Comparison of ENCODE assay signal across 17 cellular contexts in genomic region chr10:6115411-6115800, GRCh38. TPM values are rescaled to one million over a fixed set of nuclear protein-coding genes. Genes with fewer than 3 reads are reported as not detected.
A peak's percentile ranks its signal among the peaks of the same experiment; 100 is the strongest.
DNase-seq lines count a peak whose midpoint lies in the region; ATAC-seq and TF ChIP-seq lines count a peak whose summit lies in the region.
"Had no signal": no experiment of that assay in that cellular context is flagged by ENCODE, and none has a peak within 500 bp of the region (broad histone marks: within the 10 kb centered on the region; RNA-seq: fewer than 3 reads in every experiment).

No MANE protein-coding gene starts in this region.

- peak overlapping the region; percentile 22 for H3K27ac ChIP-seq in SJSA1
- peak overlapping the region in 3 of 4 donors; percentile 16 to 62 (median 40) for H3K27ac ChIP-seq in esophagus muscularis mucosa (replicated peaks in 1 of 4)
- H3K27ac ChIP-seq in gastrocnemius medialis = peak overlapping the region; percentile 78 to 83 (median 80)
- peak overlapping the region in 2 of 4 donors; percentile 57 to 64 for H3K27ac ChIP-seq in upper lobe of left lung
- H3K27ac ChIP-seq: BLaER1, pancreas had no signal

- 85% methylated on average over 4 of the region's 4 CpGs for whole genome bisulfite sequencing in esophagus muscularis mucosa
- WGBS in upper lobe of left lung, 2 donors = 83 to 89% methylated on average over 4 of the region's 4 CpGs

- TF ChIP-seq CTCF in esophagus muscularis mucosa (IDR thresholded peaks at IDR 0.05) (no peak), gastrocnemius medialis (IDR thresholded peaks at IDR 0.05 in 4 of 5, conservative IDR thresholded peaks at IDR 0.05 in 1 of 5) (no peak), upper lobe of left lung (IDR thresholded peaks at IDR 0.05) (no peak)

- H3K4me1 ChIP-seq in SJSA1 (replicated peaks) = peaks cover 14% of the 10 kb centered on the region
- H3K4me1 ChIP-seq in esophagus muscularis mucosa = peaks cover 0 to 27% (median 12%) of the 10 kb centered on the region in 4 donors
- H3K4me1 ChIP-seq in gastrocnemius medialis = peaks cover 51 to 54% of the 10 kb centered on the region in 2 donors
- H3K4me1 ChIP-seq in upper lobe of left lung = peaks cover 0 to 11% (median 9%) of the 10 kb centered on the region in 4 donors
- H3K4me1 ChIP-seq: pancreas had no signal

- H3K9me3 ChIP-seq in SJSA1 (replicated peaks) = no peaks in the 10 kb centered on the region
- H3K9me3 ChIP-seq in esophagus muscularis mucosa = no peaks in the 10 kb centered on the region
- H3K9me3 ChIP-seq in gastrocnemius medialis = no peaks in the 10 kb centered on the region
- H3K9me3 ChIP-seq in upper lobe of left lung = no peaks in the 10 kb centered on the region
- H3K9me3 ChIP-seq: BLaER1, esophagus squamous epithelium, pancreas had no signal

- peaks cover 60% of the 10 kb centered on the region for H3K36me3 ChIP-seq in SJSA1
- peaks cover 30 to 69% (median 57%) of the 10 kb centered on the region in 4 donors for H3K36me3 ChIP-seq in esophagus muscularis mucosa
- peaks cover 0 to 36% of the 10 kb centered on the region in 2 donors for H3K36me3 ChIP-seq in gastrocnemius medialis
- H3K36me3 ChIP-seq in upper lobe of left lung = peaks cover 36 to 66% (median 47%) of the 10 kb centered on the region in 4 donors

- peak; percentile 43 for DNase-seq in EL
- DNase-seq in SJSA1 (ENCODE audit: low read depth in 1 of 2, low spot score in 2 of 2) = no peak
- DNase-seq in esophagus muscularis mucosa (ENCODE audit: extremely low spot score) = no peak
- DNase-seq in gastrocnemius medialis = no peak
- DNase-seq in foreskin melanocyte = no peak
- DNase-seq in upper lobe of left lung = no peak
- no peak for DNase-seq in DMS153 treated with DMSO at 0.1 percent for 48 hours (lab: John Stamatoyannopoulos, UW; ENCODE audit: unreplicated experiment)
- DNase-seq in CD1c-positive myeloid dendritic cell (ENCODE audit: extremely low spot score) = no peak
- DNase-seq: activated CD8-positive, alpha-beta T cell treated with anti-CD3 and anti-CD28 coated beads, Interleukin-2, amount 10 ng/mL, durations not matched to agents 7 days and 5 days; aorta; esophagus squamous epithelium; left ventricle myocardium superior; MM.1S; NCI-H187; NCI-H510A treated with DMSO at 0.1 percent for 48 hours had no signal

- in situ Hi-C loops in gastrocnemius medialis (cut with MboI; ENCODE audit: low sequenced_read_pairs in 4 of 4) = no loop called here

- H3K27me3 ChIP-seq in SJSA1 (replicated peaks) (no peaks in the 10 kb centered on the region), esophagus muscularis mucosa (no peaks in the 10 kb centered on the region), gastrocnemius medialis (no peaks in the 10 kb centered on the region), upper lobe of left lung (no peaks in the 10 kb centered on the region)
- H3K27me3 ChIP-seq: BLaER1, esophagus squamous epithelium, pancreas had no signal

- ATAC-seq in gastrocnemius medialis (no peak), upper lobe of left lung (ENCODE audit: low FRiP score in 2 of 2) (no peak)
- ATAC-seq: activated CD8-positive, alpha-beta T cell treated with anti-CD3 and anti-CD28 coated beads, Interleukin-2, amount 10 ng/mL, durations not matched to agents 7 days and 5 days had no signal

- intact Hi-C loops in esophagus muscularis mucosa (cut with DNase I) (no loop called here), gastrocnemius medialis (cut with DNase I; ENCODE audit: low total_unique reads) (loop anchor here (2.0 kb wide), 1 partner anchor 25 kb away; no protein-coding TSS in a partner anchor)

- no peak overlapping the region for H3K4me3 ChIP-seq in SJSA1
- H3K4me3 ChIP-seq in esophagus muscularis mucosa = no peak overlapping the region
- H3K4me3 ChIP-seq in gastrocnemius medialis = no peak overlapping the region
- H3K4me3 ChIP-seq in upper lobe of left lung = no peak overlapping the region
- H3K4me3 ChIP-seq: BLaER1, esophagus squamous epithelium, pancreas had no signal

- TF ChIP-seq EP300 in esophagus muscularis mucosa (IDR thresholded peaks at IDR 0.05) (no peak), upper lobe of left lung (IDR thresholded peaks at IDR 0.05) (no peak)

- TF ChIP-seq POLR2A in esophagus muscularis mucosa (IDR thresholded peaks at IDR 0.05; ENCODE audit: low read depth) = no peak
- TF ChIP-seq POLR2A in gastrocnemius medialis (IDR thresholded peaks at IDR 0.05) = no peak
- no peak for TF ChIP-seq POLR2A in upper lobe of left lung (IDR thresholded peaks at IDR 0.05)

RNA-seq across cellular contexts. Expression of gene RBM17, which starts 26.6 kb away (rescaled TPM):
- 39.7 and 54.1 TPM in 2 replicates for total RNA-seq in SJSA1 (2014; rRNA removed; shearing (Covaris generic))
- total RNA-seq in esophagus muscularis mucosa (10 to 100 TPM; 48.5 to 72.9 (median 59.5) TPM), gastrocnemius medialis (10 to 100 TPM; 53.2 to 67.4 (median 60.1) TPM), upper lobe of left lung (100 to 1,000 TPM in 2 of 6 donors, 10 to 100 TPM in 4; 67.6 to 192 (median 84.8) TPM)

RNA-seq across cellular contexts. Expression of gene IL2RA, which starts 53.2 kb away (rescaled TPM):
- 4.6 TPM in 1 of 2 replicates, not detected in the other for total RNA-seq in SJSA1 (2014; rRNA removed; shearing (Covaris generic))
- total RNA-seq in esophagus muscularis mucosa (10 to 100 TPM in 1 of 4 donors, 1 to 10 TPM in 1, under 1 TPM in 2; 0.39 to 17.4 (median 1.1) TPM), gastrocnemius medialis (1 to 10 TPM in 1 of 4 donors, not detected in 3; 2.1 TPM), upper lobe of left lung (1 to 10 TPM in 4 of 6 donors, under 1 TPM in 1, not detected in 1; 0.91 to 8.4 (median 4.0) TPM)
